Comparison of ENCODE assay signal across 2 cellular contexts in the genomic region with DNA sequence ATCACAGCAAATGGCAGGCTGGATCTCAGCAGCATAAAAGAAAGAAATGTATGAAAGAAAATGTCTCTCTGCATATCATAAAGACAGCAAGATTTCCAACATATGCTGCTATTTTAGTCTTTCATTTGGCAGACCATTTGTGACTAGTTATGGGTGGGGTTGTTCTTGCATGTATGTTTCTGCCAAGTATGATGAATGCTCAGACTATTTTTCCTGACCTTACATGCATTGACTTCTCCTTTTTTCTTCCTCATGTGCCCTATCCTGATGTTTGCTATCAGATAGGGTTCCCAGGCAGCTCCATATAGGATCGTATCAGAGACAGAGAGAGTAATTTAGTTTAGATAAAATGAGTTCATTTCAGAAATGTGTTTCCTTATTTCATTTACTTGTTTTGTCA.
TF ChIP-seq lines count a peak whose summit lies in the region.

No MANE protein-coding gene starts in this region.

TF ChIP-seq in SK-N-SH, 30 proteins besides CTCF, POLR2A, EP300 and RAD21 (continued from another document):
- TF ChIP-seq, protein P1, sequence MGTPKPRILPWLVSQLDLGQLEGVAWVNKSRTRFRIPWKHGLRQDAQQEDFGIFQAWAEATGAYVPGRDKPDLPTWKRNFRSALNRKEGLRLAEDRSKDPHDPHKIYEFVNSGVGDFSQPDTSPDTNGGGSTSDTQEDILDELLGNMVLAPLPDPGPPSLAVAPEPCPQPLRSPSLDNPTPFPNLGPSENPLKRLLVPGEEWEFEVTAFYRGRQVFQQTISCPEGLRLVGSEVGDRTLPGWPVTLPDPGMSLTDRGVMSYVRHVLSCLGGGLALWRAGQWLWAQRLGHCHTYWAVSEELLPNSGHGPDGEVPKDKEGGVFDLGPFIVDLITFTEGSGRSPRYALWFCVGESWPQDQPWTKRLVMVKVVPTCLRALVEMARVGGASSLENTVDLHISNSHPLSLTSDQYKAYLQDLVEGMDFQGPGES (IDR thresholded peaks at IDR 0.05; ENCODE audit: low read depth, low read length): no peak
- TF ChIP-seq RCOR1 (IDR thresholded peaks at IDR 0.05; ENCODE audit: low read length): no peak
- TF ChIP-seq EZH2phosphoT487 (IDR thresholded peaks at IDR 0.05; ENCODE audit: borderline replicate concordance, low read depth): no peak
- TF ChIP-seq GATA2 (CRISPR knock-in tag; IDR thresholded peaks at IDR 0.05): peak; percentile 41
TF ChIP-seq in SK-N-SH: peak in this region for 1.

TF ChIP-seq in SK-N-SH treated with all-trans-retinoic acid at 6 μM for 48 hours, 23 proteins besides CTCF, POLR2A, EP300 and RAD21:
- TF ChIP-seq, protein P2, sequence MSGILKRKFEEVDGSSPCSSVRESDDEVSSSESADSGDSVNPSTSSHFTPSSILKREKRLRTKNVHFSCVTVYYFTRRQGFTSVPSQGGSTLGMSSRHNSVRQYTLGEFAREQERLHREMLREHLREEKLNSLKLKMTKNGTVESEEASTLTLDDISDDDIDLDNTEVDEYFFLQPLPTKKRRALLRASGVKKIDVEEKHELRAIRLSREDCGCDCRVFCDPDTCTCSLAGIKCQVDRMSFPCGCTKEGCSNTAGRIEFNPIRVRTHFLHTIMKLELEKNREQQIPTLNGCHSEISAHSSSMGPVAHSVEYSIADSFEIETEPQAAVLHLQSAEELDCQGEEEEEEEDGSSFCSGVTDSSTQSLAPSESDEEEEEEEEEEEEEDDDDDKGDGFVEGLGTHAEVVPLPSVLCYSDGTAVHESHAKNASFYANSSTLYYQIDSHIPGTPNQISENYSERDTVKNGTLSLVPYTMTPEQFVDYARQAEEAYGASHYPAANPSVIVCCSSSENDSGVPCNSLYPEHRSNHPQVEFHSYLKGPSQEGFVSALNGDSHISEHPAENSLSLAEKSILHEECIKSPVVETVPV (CRISPR knock-in tag; IDR thresholded peaks at IDR 0.05): no peak
- no peak for TF ChIP-seq ZNF70 (CRISPR knock-in tag; IDR thresholded peaks at IDR 0.05)
- no peak for TF ChIP-seq CSDC2 (CRISPR knock-in tag; IDR thresholded peaks at IDR 0.05)
TF ChIP-seq in SK-N-SH treated with all-trans-retinoic acid at 6 μM for 48 hours: peak in this region for 0.
